ENCODE assay signal across 8 cellular contexts in genomic region chr4:159048166-159048886, GRCh38. TPM values are rescaled to one million over a fixed set of nuclear protein-coding genes. Genes with fewer than 3 reads are reported as not detected.
DNase-seq lines count a peak whose midpoint lies in the region; ATAC-seq and TF ChIP-seq lines count a peak whose summit lies in the region.

No MANE protein-coding gene starts in this region.

- DNase-seq in MG63 (peak; percentile 74), brain pericyte (ENCODE audit: low read depth, low spot score) (peak; percentile 21), islet precursor cell (peak; percentile 87), stomach (peak; percentile 77), GM20000 (ENCODE audit: low spot score) (no peak), Kasumi-1 (lab: John Stamatoyannopoulos, UW) (no peak), KG1 (lab: John Stamatoyannopoulos, UW) (no peak)

- H3K27ac ChIP-seq in stomach = peak overlapping the region; percentile 1 to 60 (median 47)

- TF ChIP-seq CTCF in stomach (IDR thresholded peaks at IDR 0.05) (no peak), GM20000 (IDR thresholded peaks at IDR 0.05; ENCODE audit: extremely low read depth, missing control alignments) (no peak)

- WGBS in stomach, 5 donors = 14 to 31% (median 19%) methylated on average over 16 of the region's 16 CpGs

- no peaks in the 10 kb centered on the region for H3K27me3 ChIP-seq in MG63
- H3K27me3 ChIP-seq in stomach = no peaks in the 10 kb centered on the region

- H3K36me3 ChIP-seq in MG63 (no peaks in the 10 kb centered on the region), stomach (no peaks in the 10 kb centered on the region)

- no peak for TF ChIP-seq POLR2A in stomach (IDR thresholded peaks at IDR 0.05)

- ATAC-seq in GM21576 (IDR thresholded peaks at IDR 0.05; ENCODE audit: unreplicated experiment) = no peak

- peaks cover 0 to 14% (median 5%) of the 10 kb centered on the region in 4 donors for H3K4me1 ChIP-seq in stomach

- H3K4me3 ChIP-seq in MG63 = peak overlapping the region; percentile 30
- peak overlapping the region; percentile 27 to 32 (median 29) for H3K4me3 ChIP-seq in stomach

- no peak for TF ChIP-seq EP300 in stomach (IDR thresholded peaks at IDR 0.05)

- intact Hi-C loops in stomach (cut with DNase I; ENCODE audit: low total_unique reads) = no loop called here

- H3K9me3 ChIP-seq in MG63 = no peaks in the 10 kb centered on the region
- H3K9me3 ChIP-seq in stomach = no peaks in the 10 kb centered on the region

RNA-seq across cellular contexts. Expression of gene RAPGEF2, which starts 54.6 kb away (rescaled TPM):
- total RNA-seq in MG63 (2014; rRNA removed; shearing (Covaris generic); ENCODE audit: low replicate concordance) = 13.8 and 14.5 TPM in 2 replicates
- 10 to 100 TPM; 31.3 to 78.1 (median 67.0) TPM for total RNA-seq in stomach
- 10 to 100 TPM in 1 of 3 donors, 1 to 10 TPM in 2; 3.3 to 10.1 (median 7.3) TPM for polyA plus RNA-seq in stomach

Comparison
In these comparisons a context has a peak if more than half of its experiments do, and no peak if none do; other contexts are left out.
1. DNase-seq: peak in MG63 (single experiment), brain pericyte (single experiment), islet precursor cell (single experiment) and stomach (single experiment); none in GM20000 (single experiment), Kasumi-1 (0 of 2) and KG1 (single experiment).